In genomic region chr5:139903450-139903804, GRCh38 we compare ENCODE assay signal across 12 cellular contexts.
DNase-seq lines count a peak whose midpoint lies in the region; ATAC-seq and TF ChIP-seq lines count a peak whose summit lies in the region.
"Had no signal": no experiment of that assay in that cellular context is flagged by ENCODE, and none has a peak within 500 bp of the region (broad histone marks: within the 10 kb centered on the region; RNA-seq: fewer than 3 reads in every experiment).

No MANE protein-coding gene starts in this region.

- TF ChIP-seq EP300 in neural cell (conservative IDR thresholded peaks at IDR 0.05; ENCODE audit: poor library complexity, severe bottlenecking): no peak

- H4K20me1 ChIP-seq in neural cell (ENCODE audit: insufficient read depth): no peaks in the 10 kb centered on the region

- H2AFZ ChIP-seq in neural cell (ENCODE audit: low read depth, low read length): no peak overlapping the region

- no peaks in the 10 kb centered on the region for H3K9me2 ChIP-seq in neural cell (ENCODE audit: insufficient read depth, low read length)

- H3K4me1 ChIP-seq in cardiac muscle cell (ENCODE audit: low read depth): peaks cover 11% of the 10 kb centered on the region
- peaks cover 14% of the 10 kb centered on the region for H3K4me1 ChIP-seq in upper lobe of right lung

- intact Hi-C loops in cardiac septum (cut with DNase I): no loop called here
- intact Hi-C loops in upper lobe of right lung (cut with DNase I): no loop called here

- H3K36me3 Mint-ChIP-seq in endothelial cell (ENCODE audit: low read depth, unreplicated experiment): peaks cover 4% of the 10 kb centered on the region

- H3K36me3 ChIP-seq in cardiac muscle cell (no peaks in the 10 kb centered on the region), neural cell (ENCODE audit: insufficient read depth, low read length) (no peaks in the 10 kb centered on the region), upper lobe of right lung (no peaks in the 10 kb centered on the region)

- peak overlapping the region; percentile 68 for H3K9ac ChIP-seq in neural cell (ENCODE audit: low read length)

- peak overlapping the region; percentile 21 for H3K4me2 ChIP-seq in neural cell (ENCODE audit: low read length)

- H3K4me3 ChIP-seq in cardiac muscle cell (peak overlapping the region; percentile 38), neural cell (ENCODE audit: low read length) (peak overlapping the region; percentile 80), upper lobe of right lung (peak overlapping the region; percentile 46)
- H3K4me3 ChIP-seq: mucosa of descending colon had no signal

- no peak for TF ChIP-seq RAD21 in neural cell (conservative IDR thresholded peaks at IDR 0.05)

- no peak for TF ChIP-seq CTCF in cardiac muscle cell (IDR thresholded peaks at IDR 0.05; ENCODE audit: low read depth, low read length)
- no peak for TF ChIP-seq CTCF in endothelial cell (IDR thresholded peaks at IDR 0.05; ENCODE audit: unreplicated experiment)
- no peak for TF ChIP-seq CTCF in neural cell (IDR thresholded peaks at IDR 0.05; ENCODE audit: poor library complexity, severe bottlenecking)
- no peak for TF ChIP-seq CTCF in upper lobe of right lung (IDR thresholded peaks at IDR 0.05)

- no peaks in the 10 kb centered on the region for H3K9me3 Mint-ChIP-seq in endothelial cell (ENCODE audit: unreplicated experiment)

- no peak for DNase-seq in cardiac muscle cell (ENCODE audit: low read depth in 1 of 2, low spot score in 1 of 2)
- DNase-seq in cardiac septum (ENCODE audit: low spot score): no peak
- DNase-seq in endothelial cell (ENCODE audit: low spot score): no peak
- DNase-seq in upper lobe of right lung: peak; percentile 37
- no peak for DNase-seq in effector CD4-positive, alpha-beta T cell
- no peak for DNase-seq in NOMO-1 treated with dmso at 0.1 percent for 144 hours (lab: John Stamatoyannopoulos, UW; ENCODE audit: unreplicated experiment)
- DNase-seq in kidney glomerular epithelial cell (lab: John Stamatoyannopoulos, UW): no peak
- DNase-seq: HCEC 1CT, mucosa of descending colon, NCI-H446 treated with DMSO at 0.1 percent for 48 hours had no signal

- no peaks in the 10 kb centered on the region for H3K4me1 Mint-ChIP-seq in endothelial cell (ENCODE audit: unreplicated experiment)

- H3K4me3 Mint-ChIP-seq in endothelial cell (ENCODE audit: unreplicated experiment): peak overlapping the region; percentile 42

- no peaks in the 10 kb centered on the region for H3F3A ChIP-seq in neural cell (ENCODE audit: insufficient read depth, low read length, poor library complexity, severe bottlenecking)

- ATAC-seq in upper lobe of right lung: no peak

- H3K27me3 Mint-ChIP-seq in endothelial cell (ENCODE audit: unreplicated experiment): peaks cover 13% of the 10 kb centered on the region

- H3K79me2 ChIP-seq in neural cell (replicated peaks; ENCODE audit: insufficient read depth, low read length): no peaks in the 10 kb centered on the region

- H3K27ac ChIP-seq in cardiac muscle cell: no peak overlapping the region
- no peak overlapping the region for H3K27ac ChIP-seq in neural cell (ENCODE audit: low read length)
- no peak overlapping the region for H3K27ac ChIP-seq in upper lobe of right lung
- H3K27ac ChIP-seq: epithelial cell of prostate had no signal

- H3K27ac Mint-ChIP-seq in endothelial cell (ENCODE audit: unreplicated experiment): no peak overlapping the region

- H3K9me3 ChIP-seq in cardiac muscle cell (ENCODE audit: low read depth): no peaks in the 10 kb centered on the region
- H3K9me3 ChIP-seq in neural cell (ENCODE audit: low read length): no peaks in the 10 kb centered on the region
- no peaks in the 10 kb centered on the region for H3K9me3 ChIP-seq in upper lobe of right lung
- H3K9me3 ChIP-seq: mucosa of descending colon had no signal

- H3K27me3 ChIP-seq in cardiac muscle cell (peaks cover 21% of the 10 kb centered on the region), neural cell (ENCODE audit: insufficient read depth, low read depth, low read length) (peaks cover 51% of the 10 kb centered on the region), upper lobe of right lung (peaks cover 40% of the 10 kb centered on the region)

TF ChIP-seq in neural cell, 6 proteins besides CTCF, POLR2A, EP300 and RAD21:
- no peak for TF ChIP-seq TAF1 (IDR thresholded peaks at IDR 0.05; ENCODE audit: low read depth)
- no peak for TF ChIP-seq POLR2AphosphoS5 (IDR thresholded peaks at IDR 0.05)
